20 cellular contexts compared by ENCODE assay signal in genomic region chr9:135345775-135346433, GRCh38.
"Had no signal": no experiment of that assay in that cellular context is flagged by ENCODE, and none has a peak within 500 bp of the region (broad histone marks: within the 10 kb centered on the region; RNA-seq: fewer than 3 reads in every experiment).

No MANE protein-coding gene starts in this region.

- H3K27me3 ChIP-seq: thyroid gland had no signal

- H3K36me3 ChIP-seq: adrenal gland, breast epithelium, esophagus squamous epithelium, gastrocnemius medialis, thyroid gland, upper lobe of right lung had no signal

- ATAC-seq: gastrocnemius medialis; left colon; stimulated activated naive B cell treated with anti-CD40 and anti-IgM and Interleukin-4, amounts not matched to agents 10 μg/mL and 1 μg/mL and 100 μg/mL, for 72 hours; upper lobe of right lung had no signal

- DNase-seq: activated B cell treated with CpG ODN at 0.5 μM for 24 hours; activated CD4-positive, alpha-beta memory T cell treated with anti-CD3 and anti-CD28 coated beads for 36 hours; activated CD4-positive, alpha-beta T cell treated with anti-CD3 and anti-CD28 coated beads for 4 hours; activated effector memory CD4-positive, alpha-beta T cell treated with anti-CD3 and anti-CD28 coated beads, Interleukin-2, amount 50 U/mL, for 16 hours; activated T-cell treated with anti-CD3 and anti-CD28 coated beads for 4 hours; adrenal gland; endodermal cell; esophagus squamous epithelium; gastrocnemius medialis; left colon; mesenchymal stem cell; retina; stimulated activated CD4-positive, alpha-beta T cell treated with anti-CD3 and anti-CD28 coated beads, Interleukin-2, amount 100 ng/mL, for 48 hours; stimulated activated CD8-positive, alpha-beta memory T cell treated with anti-CD3 and anti-CD28 coated beads, Interleukin-4, amount 100 ng/mL, for 48 hours; stimulated activated naive B cell treated with anti-CD40 and anti-IgM and Interleukin-4, amounts not matched to agents 10 μg/mL and 1 μg/mL and 100 μg/mL, for 72 hours; T1000; thyroid gland; upper lobe of right lung had no signal

- H3K9me3 ChIP-seq: adrenal gland, breast epithelium, esophagus squamous epithelium, gastrocnemius medialis, thyroid gland, upper lobe of right lung had no signal

- H3K27ac ChIP-seq: adrenal gland, breast epithelium, coronary artery, esophagus squamous epithelium, gastrocnemius medialis, thyroid gland, upper lobe of right lung had no signal

- H3K4me3 ChIP-seq: adrenal gland, breast epithelium, coronary artery, esophagus squamous epithelium, gastrocnemius medialis, thyroid gland, upper lobe of right lung had no signal

- H3K4me1 ChIP-seq: adrenal gland, breast epithelium, gastrocnemius medialis, thyroid gland, upper lobe of right lung had no signal
